Comparison of ENCODE assay signal across 1 cellular context in the genomic region with DNA sequence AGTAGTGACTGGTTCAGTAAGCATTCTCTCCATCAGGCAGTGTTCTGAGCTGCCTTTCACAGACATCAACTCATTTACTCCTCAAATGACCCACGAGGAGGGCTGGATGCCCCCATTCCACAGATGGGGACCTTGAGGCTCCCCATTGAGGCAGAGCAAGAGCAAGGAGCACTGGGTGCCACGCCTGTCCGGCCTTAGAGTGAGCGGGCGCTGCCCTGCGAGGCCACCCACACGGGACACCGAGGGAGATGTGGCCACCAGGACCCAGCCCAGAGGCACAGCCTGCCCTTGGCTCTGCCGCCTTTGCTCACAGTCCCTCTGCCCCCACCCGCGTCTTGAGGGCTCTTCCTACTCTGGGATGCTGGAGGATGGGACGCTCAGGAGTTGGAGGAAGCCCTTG.
TF ChIP-seq lines count a peak whose summit lies in the region.

No MANE protein-coding gene starts in this region.

TF ChIP-seq in GM23338, 12 proteins besides CTCF, POLR2A, EP300 and RAD21:
- TF ChIP-seq ZNF462 (CRISPR knock-in tag; IDR thresholded peaks at IDR 0.05) (no peak), EZH2 (IDR thresholded peaks at IDR 0.05; ENCODE audit: low read depth, unreplicated experiment) (no peak), JUNB (IDR thresholded peaks at IDR 0.05; ENCODE audit: unreplicated experiment) (no peak), POLR2AphosphoS5 (IDR thresholded peaks at IDR 0.05; ENCODE audit: low read depth) (no peak), ZNF114 (CRISPR knock-in tag; IDR thresholded peaks at IDR 0.05) (no peak), ZNF331 (CRISPR knock-in tag; IDR thresholded peaks at IDR 0.05; ENCODE audit: low read depth) (no peak), REST (IDR thresholded peaks at IDR 0.05; ENCODE audit: unreplicated experiment) (no peak), CREB1 (CRISPR knock-in tag; IDR thresholded peaks at IDR 0.05; ENCODE audit: low read depth) (no peak), NANOG (IDR thresholded peaks at IDR 0.05; ENCODE audit: borderline replicate concordance) (no peak), EZH2phosphoT487 (IDR thresholded peaks at IDR 0.05; ENCODE audit: unreplicated experiment) (no peak), STAT1 (IDR thresholded peaks at IDR 0.05; ENCODE audit: unreplicated experiment) (no peak)
- TF ChIP-seq, protein P1, sequence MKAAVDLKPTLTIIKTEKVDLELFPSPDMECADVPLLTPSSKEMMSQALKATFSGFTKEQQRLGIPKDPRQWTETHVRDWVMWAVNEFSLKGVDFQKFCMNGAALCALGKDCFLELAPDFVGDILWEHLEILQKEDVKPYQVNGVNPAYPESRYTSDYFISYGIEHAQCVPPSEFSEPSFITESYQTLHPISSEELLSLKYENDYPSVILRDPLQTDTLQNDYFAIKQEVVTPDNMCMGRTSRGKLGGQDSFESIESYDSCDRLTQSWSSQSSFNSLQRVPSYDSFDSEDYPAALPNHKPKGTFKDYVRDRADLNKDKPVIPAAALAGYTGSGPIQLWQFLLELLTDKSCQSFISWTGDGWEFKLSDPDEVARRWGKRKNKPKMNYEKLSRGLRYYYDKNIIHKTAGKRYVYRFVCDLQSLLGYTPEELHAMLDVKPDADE (IDR thresholded peaks at IDR 0.05) = no peak
TF ChIP-seq in GM23338: peak in this region for 0.
